Comparison of ENCODE assay signal across 28 cellular contexts in genomic region chr6:92339891-92340290, GRCh38.
"Had no signal": no experiment of that assay in that cellular context is flagged by ENCODE, and none has a peak within 500 bp of the region (broad histone marks: within the 10 kb centered on the region; RNA-seq: fewer than 3 reads in every experiment).

No MANE protein-coding gene starts in this region.

- H3K4me1 ChIP-seq: neural progenitor cell, parathyroid adenoma, psoas muscle, right lobe of liver, sigmoid colon, stomach, thyroid gland, transverse colon, upper lobe of right lung, uterus had no signal

- H3K36me3 ChIP-seq: neural progenitor cell, ovary, right lobe of liver, sigmoid colon, stomach, thoracic aorta, thyroid gland, transverse colon, upper lobe of right lung, uterus had no signal

- H3K79me2 ChIP-seq: parathyroid adenoma had no signal

- H3K9me3 Mint-ChIP-seq: neural progenitor cell; stimulated activated naive B cell treated with anti-CD40 and anti-IgM and Interleukin-4, amounts not matched to agents 10 μg/mL and 1 μg/mL and 100 μg/mL, for 72 hours; type B pancreatic cell had no signal

- H3K4me3 Mint-ChIP-seq: naive thymus-derived CD8-positive, alpha-beta T cell; natural killer cell treated with Interleukin-12 subunit alpha and Interleukin-12 subunit beta and Interleukin-15 and Interleukin-18, amount 100 ng/mL, for 72 hours; neural progenitor cell; stimulated activated effector memory CD8-positive, alpha-beta T cell treated with anti-CD3 and anti-CD28 coated beads, Interleukin-12 subunit alpha, Interleukin-12 subunit beta, amount 100 ng/mL, for 72 hours; stimulated activated naive B cell treated with anti-CD40 and anti-IgM and Interleukin-4, amounts not matched to agents 10 μg/mL and 1 μg/mL and 100 μg/mL, for 72 hours; stimulated activated naive CD8-positive, alpha-beta T cell treated with anti-CD3 and anti-CD28 coated beads, Interleukin-15, Interleukin-2, amounts not matched to agents 100 ng/mL and 50 ng/mL, for 24 hours; type B pancreatic cell had no signal

- H3K27ac Mint-ChIP-seq: naive thymus-derived CD8-positive, alpha-beta T cell; natural killer cell treated with Interleukin-12 subunit alpha and Interleukin-12 subunit beta and Interleukin-15 and Interleukin-18, amount 100 ng/mL, for 72 hours; neural progenitor cell; progenitor cell of endocrine pancreas; stimulated activated effector memory CD8-positive, alpha-beta T cell treated with anti-CD3 and anti-CD28 coated beads, Interleukin-12 subunit alpha, Interleukin-12 subunit beta, amount 100 ng/mL, for 72 hours; stimulated activated naive B cell treated with anti-CD40 and anti-IgM and Interleukin-4, amounts not matched to agents 10 μg/mL and 1 μg/mL and 100 μg/mL, for 72 hours; stimulated activated naive CD8-positive, alpha-beta T cell treated with anti-CD3 and anti-CD28 coated beads, Interleukin-15, Interleukin-2, amounts not matched to agents 100 ng/mL and 50 ng/mL, for 24 hours; type B pancreatic cell had no signal

- H2AFZ ChIP-seq: neural progenitor cell, parathyroid adenoma had no signal

- H3K9ac ChIP-seq: neural progenitor cell, parathyroid adenoma had no signal

- H3K4me2 ChIP-seq: neural progenitor cell had no signal

- H3K27ac ChIP-seq: neural progenitor cell, ovary, parathyroid adenoma, psoas muscle, right lobe of liver, sigmoid colon, stomach, thoracic aorta, thyroid gland, transverse colon, upper lobe of right lung, uterus had no signal

- ATAC-seq: naive thymus-derived CD8-positive, alpha-beta T cell; natural killer cell treated with Interleukin-12 subunit alpha and Interleukin-12 subunit beta and Interleukin-15 and Interleukin-18, amount 100 ng/mL, for 72 hours; psoas muscle; right cardiac atrium; right lobe of liver; stimulated activated effector memory CD8-positive, alpha-beta T cell treated with anti-CD3 and anti-CD28 coated beads, Interleukin-12 subunit alpha, Interleukin-12 subunit beta, amount 100 ng/mL, for 72 hours; stimulated activated naive B cell treated with anti-CD40 and anti-IgM and Interleukin-4, amounts not matched to agents 10 μg/mL and 1 μg/mL and 100 μg/mL, for 72 hours; upper lobe of right lung had no signal

- H3K4me1 Mint-ChIP-seq: naive thymus-derived CD8-positive, alpha-beta T cell; neural progenitor cell; stimulated activated effector memory CD8-positive, alpha-beta T cell treated with anti-CD3 and anti-CD28 coated beads, Interleukin-12 subunit alpha, Interleukin-12 subunit beta, amount 100 ng/mL, for 72 hours; stimulated activated naive B cell treated with anti-CD40 and anti-IgM and Interleukin-4, amounts not matched to agents 10 μg/mL and 1 μg/mL and 100 μg/mL, for 72 hours had no signal

- H3K27me3 ChIP-seq: neural progenitor cell, ovary, right lobe of liver, sigmoid colon, stomach, thyroid gland, transverse colon, upper lobe of right lung, uterus had no signal

- H3K27me3 Mint-ChIP-seq: naive thymus-derived CD8-positive, alpha-beta T cell; natural killer cell treated with Interleukin-12 subunit alpha and Interleukin-12 subunit beta and Interleukin-15 and Interleukin-18, amount 100 ng/mL, for 72 hours; progenitor cell of endocrine pancreas; stimulated activated naive B cell treated with anti-CD40 and anti-IgM and Interleukin-4, amounts not matched to agents 10 μg/mL and 1 μg/mL and 100 μg/mL, for 72 hours; stimulated activated naive CD8-positive, alpha-beta T cell treated with anti-CD3 and anti-CD28 coated beads, Interleukin-15, Interleukin-2, amounts not matched to agents 100 ng/mL and 50 ng/mL, for 24 hours; type B pancreatic cell had no signal

- H3K9me3 ChIP-seq: ovary, psoas muscle, right lobe of liver, sigmoid colon, stomach, thoracic aorta, thyroid gland, transverse colon, upper lobe of right lung, uterus had no signal

- H3K36me3 Mint-ChIP-seq: naive thymus-derived CD8-positive, alpha-beta T cell; natural killer cell treated with Interleukin-12 subunit alpha and Interleukin-12 subunit beta and Interleukin-15 and Interleukin-18, amount 100 ng/mL, for 72 hours; neural progenitor cell; stimulated activated effector memory CD8-positive, alpha-beta T cell treated with anti-CD3 and anti-CD28 coated beads, Interleukin-12 subunit alpha, Interleukin-12 subunit beta, amount 100 ng/mL, for 72 hours; stimulated activated naive B cell treated with anti-CD40 and anti-IgM and Interleukin-4, amounts not matched to agents 10 μg/mL and 1 μg/mL and 100 μg/mL, for 72 hours; type B pancreatic cell had no signal

- DNase-seq: naive thymus-derived CD8-positive, alpha-beta T cell; occipital lobe; ovary; posterior cingulate gyrus; psoas muscle; right cardiac atrium; right lobe of liver; sigmoid colon; small intestine; stimulated activated CD4-positive, alpha-beta T cell treated with anti-CD3 and anti-CD28 coated beads, Interleukin-15, amount 100 ng/mL, for 24 hours; stimulated activated CD4-positive, alpha-beta T cell treated with anti-CD3 and anti-CD28 coated beads, Interleukin-2, amount 100 ng/mL, for 24 hours; stimulated activated CD4-positive, alpha-beta T cell treated with anti-CD3 and anti-CD28 coated beads, Interleukin-2, amount 100 ng/mL, for 48 hours; stimulated activated CD4-positive, alpha-beta T cell treated with anti-CD3 and anti-CD28 coated beads, Interleukin-4, amount 100 ng/mL, for 24 hours; stimulated activated naive B cell treated with anti-CD40 and anti-IgM and Interleukin-4, amounts not matched to agents 10 μg/mL and 1 μg/mL and 100 μg/mL, for 72 hours; stimulated activated naive CD4-positive, alpha-beta T cell treated with Interleukin-2 at 50 U/mL for 16 hours; stomach; thyroid gland; transverse colon; upper lobe of right lung; uterus had no signal

- H3K4me3 ChIP-seq: neural progenitor cell, ovary, psoas muscle, right lobe of liver, sigmoid colon, stomach, thoracic aorta, thyroid gland, transverse colon, upper lobe of right lung, uterus had no signal
